19 cellular contexts compared by ENCODE assay signal in genomic region chr1:69492286-69492685, GRCh38.
"Had no signal": no experiment of that assay in that cellular context is flagged by ENCODE, and none has a peak within 500 bp of the region (broad histone marks: within the 10 kb centered on the region; RNA-seq: fewer than 3 reads in every experiment).

No MANE protein-coding gene starts in this region.

- H3K9ac ChIP-seq: neural progenitor cell, parathyroid adenoma had no signal

- H3K27ac ChIP-seq: ascending aorta, neural progenitor cell, parathyroid adenoma, skin epidermis, stomach, thoracic aorta had no signal

- ATAC-seq: activated CD8-positive, alpha-beta T cell treated with anti-CD3 and anti-CD28 coated beads, Interleukin-2, amount 10 ng/mL, durations not matched to agents 7 days and 5 days; effector memory CD8-positive, alpha-beta T cell; left colon; WTC11 had no signal

- H3K9me3 ChIP-seq: ascending aorta, stomach, thoracic aorta had no signal

- H3K4me1 ChIP-seq: ascending aorta, neural progenitor cell, parathyroid adenoma, stomach had no signal

- H2AFZ ChIP-seq: neural progenitor cell, parathyroid adenoma had no signal

- H3K36me3 ChIP-seq: ascending aorta, neural progenitor cell, stomach, thoracic aorta had no signal

- H3K4me2 ChIP-seq: neural progenitor cell had no signal

- H3K4me3 ChIP-seq: ascending aorta, lung, neural progenitor cell, skin epidermis, stomach, thoracic aorta had no signal

- DNase-seq: activated CD4-positive, alpha-beta T cell treated with anti-CD3 and anti-CD28 coated beads for 48 hours; activated CD8-positive, alpha-beta memory T cell treated with anti-CD3 and anti-CD28 coated beads, Interleukin-2, amount 50 U/mL, for 48 hours; activated CD8-positive, alpha-beta T cell treated with anti-CD3 and anti-CD28 coated beads, Interleukin-2, amount 10 ng/mL, durations not matched to agents 7 days and 5 days; activated naive CD4-positive, alpha-beta T cell; central memory CD4-positive, alpha-beta T cell; effector memory CD8-positive, alpha-beta T cell; immature natural killer cell; left colon; midbrain; retina; stimulated activated CD4-positive, alpha-beta T cell treated with anti-CD3 and anti-CD28 coated beads, Interleukin-4, amount 100 ng/mL, for 4 hours; stomach had no signal

- H3K27me3 ChIP-seq: ascending aorta, neural progenitor cell, stomach had no signal

- H3K79me2 ChIP-seq: parathyroid adenoma had no signal
